In the genomic region with DNA sequence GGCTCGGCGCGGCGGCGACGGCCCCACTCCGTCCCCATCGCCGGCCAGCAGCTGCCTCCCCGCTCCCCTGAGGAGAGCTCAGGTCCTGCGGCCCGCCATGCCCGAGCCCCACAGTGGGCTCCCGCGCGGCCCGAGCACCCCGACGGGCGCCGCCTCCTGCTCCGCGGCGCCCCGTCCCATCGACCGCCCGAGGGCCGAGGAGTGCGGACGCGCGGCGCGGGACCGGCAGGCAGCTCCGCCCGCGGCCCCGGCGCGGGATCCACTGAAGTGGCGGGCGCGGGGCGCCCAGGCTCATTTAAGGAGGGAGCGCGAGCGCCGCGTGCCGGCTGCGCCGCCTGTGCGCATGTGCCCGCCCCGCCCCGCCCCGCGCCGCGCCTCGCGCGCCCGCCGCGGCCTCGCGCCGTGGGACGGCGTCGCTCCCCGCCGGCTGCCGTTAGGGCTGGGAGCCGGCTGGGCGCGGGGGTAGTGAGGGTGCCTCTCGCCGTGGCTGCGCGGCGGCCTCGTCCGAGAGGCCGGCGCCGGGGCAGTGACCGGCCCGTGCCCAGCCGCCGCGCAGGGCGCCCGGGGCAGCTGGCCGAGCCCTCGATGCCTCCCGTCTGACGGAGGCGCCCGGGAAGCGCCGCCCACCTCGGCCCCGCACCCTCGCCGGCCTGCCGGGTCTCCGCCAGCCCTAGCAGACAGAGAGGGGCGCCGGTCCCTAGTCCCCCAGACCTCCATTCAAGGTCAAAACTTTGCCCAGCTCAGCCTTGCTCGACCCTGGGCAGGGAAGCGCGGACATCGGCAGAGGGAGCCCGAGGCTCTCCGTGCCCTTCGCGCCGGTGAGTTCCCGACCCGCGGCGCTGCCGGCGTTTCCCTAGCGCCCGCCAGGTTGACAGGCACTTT, we compare ENCODE assay signal across 1 cellular context.
A peak's percentile ranks its signal among the peaks of the same experiment; 100 is the strongest.
TF ChIP-seq lines count a peak whose summit lies in the region.

A gene with protein sequence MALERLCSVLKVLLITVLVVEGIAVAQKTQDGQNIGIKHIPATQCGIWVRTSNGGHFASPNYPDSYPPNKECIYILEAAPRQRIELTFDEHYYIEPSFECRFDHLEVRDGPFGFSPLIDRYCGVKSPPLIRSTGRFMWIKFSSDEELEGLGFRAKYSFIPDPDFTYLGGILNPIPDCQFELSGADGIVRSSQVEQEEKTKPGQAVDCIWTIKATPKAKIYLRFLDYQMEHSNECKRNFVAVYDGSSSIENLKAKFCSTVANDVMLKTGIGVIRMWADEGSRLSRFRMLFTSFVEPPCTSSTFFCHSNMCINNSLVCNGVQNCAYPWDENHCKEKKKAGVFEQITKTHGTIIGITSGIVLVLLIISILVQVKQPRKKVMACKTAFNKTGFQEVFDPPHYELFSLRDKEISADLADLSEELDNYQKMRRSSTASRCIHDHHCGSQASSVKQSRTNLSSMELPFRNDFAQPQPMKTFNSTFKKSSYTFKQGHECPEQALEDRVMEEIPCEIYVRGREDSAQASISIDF (minus strand): TSS at position 269 of the 882 bp plus-strand sequence. CDS start 333 bp downstream, outside the sequence.

TF ChIP-seq in H1, 55 proteins besides CTCF, POLR2A, EP300 and RAD21:
- TF ChIP-seq RBBP5 (IDR thresholded peaks at IDR 0.05; ENCODE audit: borderline replicate concordance, low read depth, low read length) (peak; percentile 70; the same call in 1 of the 2 replicates), ZNF274 (IDR thresholded peaks at IDR 0.05; ENCODE audit: borderline replicate concordance, extremely low read depth, low read length) (no peak), KDM4A (IDR thresholded peaks at IDR 0.05; ENCODE audit: low read depth, low read length, severe bottlenecking) (peak; percentile 62), TAF1 (IDR thresholded peaks at IDR 0.05; ENCODE audit: low read depth, low read length) (peak; percentile 49), YY1 (IDR thresholded peaks at IDR 0.05; ENCODE audit: low read depth, low read length) (0 out of 2 replicates have a peak, but pooled peaks have one; percentile 13), TBP (IDR thresholded peaks at IDR 0.05; ENCODE audit: low read depth, low read length) (peak; percentile 40; the same call in 1 of the 2 replicates), NRF1 (IDR thresholded peaks at IDR 0.05; ENCODE audit: low read depth, low read length) (peak; percentile 26; the same call in 1 of the 2 replicates), KDM1A (IDR thresholded peaks at IDR 0.05; ENCODE audit: borderline replicate concordance, low read length) (no peak), SUZ12 (IDR thresholded peaks at IDR 0.05; ENCODE audit: low read length) (no peak), PHF8 (conservative IDR thresholded peaks at IDR 0.05; ENCODE audit: low read depth, low read length) (peak; percentile 59)
- TF ChIP-seq, protein P1, sequence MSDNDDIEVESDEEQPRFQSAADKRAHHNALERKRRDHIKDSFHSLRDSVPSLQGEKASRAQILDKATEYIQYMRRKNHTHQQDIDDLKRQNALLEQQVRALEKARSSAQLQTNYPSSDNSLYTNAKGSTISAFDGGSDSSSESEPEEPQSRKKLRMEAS (IDR thresholded peaks at IDR 0.05), result peak; percentile 35; the same call in 1 of the 2 replicates
- TF ChIP-seq, protein P2, sequence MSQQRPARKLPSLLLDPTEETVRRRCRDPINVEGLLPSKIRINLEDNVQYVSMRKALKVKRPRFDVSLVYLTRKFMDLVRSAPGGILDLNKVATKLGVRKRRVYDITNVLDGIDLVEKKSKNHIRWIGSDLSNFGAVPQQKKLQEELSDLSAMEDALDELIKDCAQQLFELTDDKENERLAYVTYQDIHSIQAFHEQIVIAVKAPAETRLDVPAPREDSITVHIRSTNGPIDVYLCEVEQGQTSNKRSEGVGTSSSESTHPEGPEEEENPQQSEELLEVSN (IDR thresholded peaks at IDR 0.05), result peak; percentile 82
TF ChIP-seq in H1: peak in this region for 9.
